In the genomic region with DNA sequence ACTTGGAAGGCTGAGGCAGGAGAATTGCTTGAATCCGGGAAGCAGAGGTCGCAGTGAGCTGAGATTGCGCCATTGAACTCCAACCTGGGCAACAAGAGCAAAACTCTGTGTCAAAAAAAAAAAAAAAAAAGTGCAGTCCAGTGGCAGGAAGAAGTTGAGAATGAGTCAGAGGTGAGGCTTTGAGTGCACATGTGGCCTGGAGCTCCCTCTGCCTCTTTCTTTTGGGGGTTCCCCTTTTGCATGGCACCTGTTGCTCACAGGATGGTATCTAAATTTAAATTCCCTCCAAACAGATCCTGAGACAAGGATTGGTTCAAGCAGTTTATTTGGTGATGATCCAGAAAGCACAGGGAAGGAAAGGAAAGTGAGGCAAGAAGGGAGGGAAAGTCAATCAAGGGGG, we compare ENCODE assay signal across 9 cellular contexts.
A peak's percentile ranks its signal among the peaks of the same experiment; 100 is the strongest.
DNase-seq lines count a peak whose midpoint lies in the region; ATAC-seq lines count a peak whose summit lies in the region.
"Had no signal": no experiment of that assay in that cellular context is flagged by ENCODE, and none has a peak within 500 bp of the region (broad histone marks: within the 10 kb centered on the region; RNA-seq: fewer than 3 reads in every experiment).

No MANE protein-coding gene starts in this region.

- peaks cover 2% of the 10 kb centered on the region for H3K9me3 ChIP-seq in trophoblast cell (ENCODE audit: insufficient read depth, low read depth, low read length)
- H3K9me3 ChIP-seq in naive thymus-derived CD4-positive, alpha-beta T cell (ENCODE audit: control insufficient read depth in 2 of 3, low read length in 3 of 3) = no peaks in the 10 kb centered on the region

- no peaks in the 10 kb centered on the region for H3K79me1 ChIP-seq in trophoblast cell (ENCODE audit: low read length)

- H3K4me2 ChIP-seq in trophoblast cell (ENCODE audit: low read length) = no peak overlapping the region

- no peaks in the 10 kb centered on the region for H3K27me3 ChIP-seq in trophoblast cell (ENCODE audit: insufficient read depth, low read length)
- H3K27me3 ChIP-seq in naive thymus-derived CD4-positive, alpha-beta T cell (ENCODE audit: control insufficient read depth in 2 of 2, insufficient read depth in 2 of 2, low read length in 2 of 2) = no peaks in the 10 kb centered on the region

- H3K14ac ChIP-seq in trophoblast cell (ENCODE audit: low read length) = no peak overlapping the region

- H3K36me3 Mint-ChIP-seq in activated naive CD8-positive, alpha-beta T cell treated with anti-CD3 and anti-CD28 coated beads, Interleukin-2, amount 10 ng/mL, durations not matched to agents 7 days and 5 days = peaks cover 8% of the 10 kb centered on the region
- H3K36me3 Mint-ChIP-seq in activated naive CD8-positive, alpha-beta T cell treated with anti-CD3 and anti-CD28 coated beads for 36 hours = peaks cover 22% of the 10 kb centered on the region
- H3K36me3 Mint-ChIP-seq in naive thymus-derived CD4-positive, alpha-beta T cell = peaks cover 0 to 54% (median 39%) of the 10 kb centered on the region in 5 donors

- H4K8ac ChIP-seq in trophoblast cell (ENCODE audit: low read depth, low read length) = no peak overlapping the region

- no peak overlapping the region for H3K9ac ChIP-seq in trophoblast cell (ENCODE audit: low read length)

- H4K91ac ChIP-seq in trophoblast cell (ENCODE audit: low read depth, low read length) = no peak overlapping the region

- H3K4me1 ChIP-seq in trophoblast cell (ENCODE audit: control insufficient read depth in 1 of 2, insufficient read depth in 2 of 2, low read length in 2 of 2) = peaks cover 7 to 9% of the 10 kb centered on the region in 2 experiments
- no peaks in the 10 kb centered on the region for H3K4me1 ChIP-seq in naive thymus-derived CD4-positive, alpha-beta T cell (ENCODE audit: control insufficient read depth in 2 of 2, insufficient read depth in 2 of 2, low read length in 2 of 2)

- H3K27ac ChIP-seq in trophoblast cell (ENCODE audit: low read depth, low read length) = no peak overlapping the region
- no peak overlapping the region for H3K27ac ChIP-seq in naive thymus-derived CD4-positive, alpha-beta T cell (ENCODE audit: low read depth, low read length)

- no peak overlapping the region for H3K23ac ChIP-seq in trophoblast cell (ENCODE audit: low read length)

- H3K36me3 ChIP-seq in trophoblast cell (ENCODE audit: control insufficient read depth in 1 of 2, insufficient read depth in 2 of 2, low read length in 2 of 2) = no peaks in the 10 kb centered on the region
- H3K36me3 ChIP-seq in naive thymus-derived CD4-positive, alpha-beta T cell (ENCODE audit: control insufficient read depth in 2 of 3, insufficient read depth in 3 of 3, low read length in 3 of 3) = peaks cover 0 to 3% (median 0%) of the 10 kb centered on the region in 3 experiments

- no CpG with 5 or more reads among the region's 3 CpGs for WGBS in trophoblast cell (ENCODE audit: extremely low coverage, insufficient coverage, insufficient read length)

- H2AK5ac ChIP-seq in trophoblast cell (ENCODE audit: low read length) = no peak overlapping the region

- H2BK5ac ChIP-seq in trophoblast cell (ENCODE audit: low read depth, low read length, poor library complexity) = no peak overlapping the region

- ATAC-seq in activated naive CD8-positive, alpha-beta T cell treated with anti-CD3 and anti-CD28 coated beads, Interleukin-2, amount 10 ng/mL, durations not matched to agents 7 days and 5 days (ENCODE audit: low read depth) = peak; percentile 30
- ATAC-seq in HG02870 (IDR thresholded peaks at IDR 0.05; ENCODE audit: unreplicated experiment) = peak; percentile 49
- ATAC-seq in naive thymus-derived CD4-positive, alpha-beta T cell = no peak
- no peak for ATAC-seq in GM19328 (IDR thresholded peaks at IDR 0.05; ENCODE audit: unreplicated experiment)

- no peak overlapping the region for H2BK12ac ChIP-seq in trophoblast cell (ENCODE audit: low read length)

- H2BK120ac ChIP-seq in trophoblast cell (ENCODE audit: insufficient read depth, low read length, poor library complexity) = no peak overlapping the region

- H3K27me3 Mint-ChIP-seq in activated naive CD8-positive, alpha-beta T cell treated with anti-CD3 and anti-CD28 coated beads, Interleukin-2, amount 10 ng/mL, durations not matched to agents 7 days and 5 days = no peaks in the 10 kb centered on the region
- H3K27me3 Mint-ChIP-seq in activated naive CD8-positive, alpha-beta T cell treated with anti-CD3 and anti-CD28 coated beads for 36 hours = no peaks in the 10 kb centered on the region
- H3K27me3 Mint-ChIP-seq in naive thymus-derived CD4-positive, alpha-beta T cell = no peaks in the 10 kb centered on the region

- no peak overlapping the region for H2AFZ ChIP-seq in trophoblast cell (ENCODE audit: insufficient read depth, low read length, poor library complexity)

- no peak for DNase-seq in activated naive CD8-positive, alpha-beta T cell treated with anti-CD3 and anti-CD28 coated beads, Interleukin-2, amount 10 ng/mL, durations not matched to agents 7 days and 5 days
- DNase-seq in activated naive CD8-positive, alpha-beta T cell treated with anti-CD3 and anti-CD28 coated beads for 36 hours = no peak
- DNase-seq in RPMI8226 (peak; percentile 5), trophoblast cell (no peak), SIG-M5 (lab: John Stamatoyannopoulos, UW) (no peak)
- DNase-seq in naive thymus-derived CD4-positive, alpha-beta T cell = no peak
- DNase-seq: NCI-H446 had no signal

- peaks cover 7% of the 10 kb centered on the region for H3K4me1 Mint-ChIP-seq in activated naive CD8-positive, alpha-beta T cell treated with anti-CD3 and anti-CD28 coated beads, Interleukin-2, amount 10 ng/mL, durations not matched to agents 7 days and 5 days
- H3K4me1 Mint-ChIP-seq in activated naive CD8-positive, alpha-beta T cell treated with anti-CD3 and anti-CD28 coated beads for 36 hours = peaks cover 10% of the 10 kb centered on the region
- H3K4me1 Mint-ChIP-seq in naive thymus-derived CD4-positive, alpha-beta T cell = peaks cover 0 to 5% (median 0%) of the 10 kb centered on the region in 7 donors

- H4K12ac ChIP-seq in trophoblast cell (ENCODE audit: low read depth, low read length) = no peak overlapping the region

- POLR2A ChIA-PET in activated naive CD8-positive, alpha-beta T cell treated with anti-CD3 and anti-CD28 coated beads, Interleukin-2, amount 10 ng/mL, durations not matched to agents 7 days and 5 days (lab: Charles Lee) = no interaction called here
- POLR2A ChIA-PET in naive thymus-derived CD4-positive, alpha-beta T cell (lab: Charles Lee) = no interaction called here

- no peaks in the 10 kb centered on the region for H3K79me2 ChIP-seq in trophoblast cell (ENCODE audit: control insufficient read depth, insufficient read depth, low read length, poor library complexity)

- H3K27ac Mint-ChIP-seq in activated naive CD8-positive, alpha-beta T cell treated with anti-CD3 and anti-CD28 coated beads, Interleukin-2, amount 10 ng/mL, durations not matched to agents 7 days and 5 days = no peak overlapping the region
- no peak overlapping the region for H3K27ac Mint-ChIP-seq in activated naive CD8-positive, alpha-beta T cell treated with anti-CD3 and anti-CD28 coated beads for 36 hours
- H3K27ac Mint-ChIP-seq in naive thymus-derived CD4-positive, alpha-beta T cell = no peak overlapping the region

- CTCF ChIA-PET in naive thymus-derived CD4-positive, alpha-beta T cell (lab: Charles Lee) = no interaction called here

- no peak overlapping the region for H3K18ac ChIP-seq in trophoblast cell (ENCODE audit: low read length)

- intact Hi-C loops in naive thymus-derived CD4-positive, alpha-beta T cell (cut with micrococcal nuclease) = no loop called here

- no peak overlapping the region for H3K4me3 ChIP-seq in trophoblast cell (ENCODE audit: low read depth, low read length)
- no peak overlapping the region for H3K4me3 ChIP-seq in naive thymus-derived CD4-positive, alpha-beta T cell (ENCODE audit: low read length)

- H3K4me3 Mint-ChIP-seq in activated naive CD8-positive, alpha-beta T cell treated with anti-CD3 and anti-CD28 coated beads, Interleukin-2, amount 10 ng/mL, durations not matched to agents 7 days and 5 days = no peak overlapping the region
- no peak overlapping the region for H3K4me3 Mint-ChIP-seq in activated naive CD8-positive, alpha-beta T cell treated with anti-CD3 and anti-CD28 coated beads for 36 hours
- H3K4me3 Mint-ChIP-seq in naive thymus-derived CD4-positive, alpha-beta T cell = no peak overlapping the region

- no peak overlapping the region for H3K4ac ChIP-seq in trophoblast cell (ENCODE audit: low read depth, low read length)

- no peaks in the 10 kb centered on the region for H3K9me3 Mint-ChIP-seq in activated naive CD8-positive, alpha-beta T cell treated with anti-CD3 and anti-CD28 coated beads, Interleukin-2, amount 10 ng/mL, durations not matched to agents 7 days and 5 days
- peaks cover 3% of the 10 kb centered on the region for H3K9me3 Mint-ChIP-seq in activated naive CD8-positive, alpha-beta T cell treated with anti-CD3 and anti-CD28 coated beads for 36 hours
- peaks cover 0 to 13% (median 4%) of the 10 kb centered on the region in 11 donors for H3K9me3 Mint-ChIP-seq in naive thymus-derived CD4-positive, alpha-beta T cell

Comparison
In these comparisons a context has a peak if more than half of its experiments do, and no peak if none do; other contexts are left out.
1. ATAC-seq: peak in activated naive CD8-positive, alpha-beta T cell treated with anti-CD3 and anti-CD28 coated beads, Interleukin-2, amount 10 ng/mL, durations not matched to agents 7 days and 5 days (single experiment) and HG02870 (single experiment); none in naive thymus-derived CD4-positive, alpha-beta T cell (single experiment) and GM19328 (single experiment).